9 cellular contexts compared by ENCODE assay signal in genomic region chr1:218585565-218586184, GRCh38.
DNase-seq lines count a peak whose midpoint lies in the region; ATAC-seq, FAIRE-seq and TF ChIP-seq lines count a peak whose summit lies in the region.
"Had no signal": no experiment of that assay in that cellular context is flagged by ENCODE, and none has a peak within 500 bp of the region (broad histone marks: within the 10 kb centered on the region; RNA-seq: fewer than 3 reads in every experiment).

No MANE protein-coding gene starts in this region.

- ATAC-seq in HepG2 (peak; percentile 47; the same call in 2 of the 3 replicates), GM21526 (IDR thresholded peaks at IDR 0.05; ENCODE audit: low FRiP score, unreplicated experiment) (no peak), HG03097 (IDR thresholded peaks at IDR 0.05; ENCODE audit: low FRiP score, unreplicated experiment) (no peak)
- ATAC-seq in activated CD4-positive, CD25-positive, alpha-beta regulatory T cell treated with anti-CD3 and anti-CD28 coated beads, Interleukin-2, amount 50 U/mL, for 24 hours, result no peak

- BruUV-seq in HepG2 (replicated peaks; lab: Mats Ljungman, UMichigan), result no TSS peak

- no peaks in the 10 kb centered on the region for H3K4me1 ChIP-seq in HepG2 (ENCODE audit: insufficient read depth, low read length)
- H3K4me1 ChIP-seq: prostate gland had no signal

- CTCF ChIA-PET in HepG2 (lab: Yijun Ruan, JAX; ENCODE audit: low intra/inter-chr PET ratio, low total read pairs), result no interaction called here

- H3K27me3 ChIP-seq in HepG2 (ENCODE audit: control insufficient read depth in 1 of 2, insufficient read depth in 2 of 2, low read length in 2 of 2), result no peaks in the 10 kb centered on the region

- H3K9me3 ChIP-seq in HepG2 (ENCODE audit: low read length), result no peaks in the 10 kb centered on the region
- H3K9me3 ChIP-seq: prostate gland had no signal

- no peaks in the 10 kb centered on the region for H4K20me1 ChIP-seq in HepG2 (ENCODE audit: insufficient read depth, low read length)

- no peak for FAIRE-seq in HepG2 (lab: Jason Lieb, UNC)

- H3K79me2 ChIP-seq in HepG2 (ENCODE audit: insufficient read depth, low read length), result no peaks in the 10 kb centered on the region

- H3K27ac ChIP-seq in HepG2 (ENCODE audit: extremely low read length, insufficient read depth, low read length), result no peak overlapping the region
- H3K27ac ChIP-seq: prostate gland had no signal

- no peak for TF ChIP-seq RAD21 in HepG2 (CRISPR knock-in tag; IDR thresholded peaks at IDR 0.05)

- no peak overlapping the region for H3K4me3 ChIP-seq in astrocyte of the spinal cord (ENCODE audit: low read depth, low read length)
- H3K4me3 ChIP-seq in HepG2 (replicated peaks in 1 of 3; ENCODE audit: insufficient read depth in 1 of 3, low read depth in 2 of 3, low read length in 3 of 3), result no peak overlapping the region
- H3K4me3 ChIP-seq: prostate gland had no signal

- intact Hi-C loops in HepG2 (cut with micrococcal nuclease; ENCODE audit: unreplicated experiment), result no loop called here

- DNase-seq in Caki2 (ENCODE audit: low read depth) (peak; percentile 76), HT1080 (ENCODE audit: low read depth) (peak; percentile 86), astrocyte of the spinal cord (ENCODE audit: low read depth, low spot score) (peak; percentile 91), HepG2 (ENCODE audit: low spot score) (no peak), DMS114 treated with DMSO at 0.1 percent for 48 hours (lab: John Stamatoyannopoulos, UW; ENCODE audit: unreplicated experiment) (no peak)

- in situ Hi-C loops in Caki2 (cut with HindIII; ENCODE audit: low pct_unique_long_range_greater_than_20kb, low sequenced_read_pairs), result no loop called here
- in situ Hi-C loops in astrocyte of the spinal cord (cut with HindIII; ENCODE audit: low sequenced_read_pairs), result no loop called here
- in situ Hi-C loops in HepG2 (cut with HindIII; ENCODE audit: extremely low pct_ligation_motif_present, low pct_unique_long_range_greater_than_20kb), result no loop called here

- POLR2A ChIA-PET in HepG2 (lab: Yijun Ruan, JAX), result no interaction called here

- 18% methylated on average over 4 of the region's 9 CpGs for WGBS in HepG2 (ENCODE audit: low lambda C conversion rate)

- H2AFZ ChIP-seq in HepG2 (ENCODE audit: low read length), result no peak overlapping the region

- H3K9ac ChIP-seq in HepG2 (ENCODE audit: insufficient read depth, low read depth, low read length), result no peak overlapping the region

- TF ChIP-seq POLR2A in HepG2 (IDR thresholded peaks at IDR 0.05; ENCODE audit: insufficient read depth in 1 of 2, low read depth in 2 of 2, low read length in 2 of 2), result no peak

- H3K4me2 ChIP-seq in HepG2 (ENCODE audit: low read depth, low read length), result no peak overlapping the region

- TF ChIP-seq CTCF in astrocyte of the spinal cord (IDR thresholded peaks at IDR 0.05; ENCODE audit: low read depth, low read length) (no peak), HepG2 (CRISPR knock-in tag; IDR thresholded peaks at IDR 0.05) (no peak)

- TF ChIP-seq EP300 in HepG2 (IDR thresholded peaks at IDR 0.05; ENCODE audit: low read depth in 2 of 2, low read length in 2 of 2), result no peak
- TF ChIP-seq EP300 in HepG2 (CRISPR knock-in tag; IDR thresholded peaks at IDR 0.05; ENCODE audit: borderline replicate concordance), result no peak

- H3K36me3 ChIP-seq in HepG2 (replicated peaks in 1 of 2; ENCODE audit: control insufficient read depth in 1 of 2, insufficient read depth in 2 of 2, low read length in 2 of 2), result no peaks in the 10 kb centered on the region
- H3K36me3 ChIP-seq: prostate gland had no signal

TF ChIP-seq in HepG2, 621 proteins besides CTCF, POLR2A, EP300 and RAD21:
- TF ChIP-seq FOXO4 (CRISPR knock-in tag; conservative IDR thresholded peaks at IDR 0.05) (no peak), FOSL2 (CRISPR knock-in tag; IDR thresholded peaks at IDR 0.05) (0 out of 2 replicates have a peak, but pooled peaks have one; percentile 13), ZNF562 (CRISPR knock-in tag; IDR thresholded peaks at IDR 0.05; ENCODE audit: borderline replicate concordance) (no peak), RAD51 (IDR thresholded peaks at IDR 0.05; ENCODE audit: borderline replicate concordance) (no peak), MAFK (conservative IDR thresholded peaks at IDR 0.05 in 1 of 2, IDR thresholded peaks at IDR 0.05 in 1 of 2; ENCODE audit: low read length in 2 of 2) (no peak), SP4 (CRISPR knock-in tag; IDR thresholded peaks at IDR 0.05) (no peak), ZSCAN25 (CRISPR knock-in tag; IDR thresholded peaks at IDR 0.05) (no peak), ZNF558 (CRISPR knock-in tag; IDR thresholded peaks at IDR 0.05; ENCODE audit: borderline replicate concordance) (no peak), ZNF431 (CRISPR knock-in tag; IDR thresholded peaks at IDR 0.05; ENCODE audit: borderline replicate concordance, low read depth) (no peak), CREB1 (IDR thresholded peaks at IDR 0.05) (peak; percentile 13; the same call in 1 of the 2 replicates), CREB1 (CRISPR knock-in tag; IDR thresholded peaks at IDR 0.05) (no peak), ISX (CRISPR knock-in tag; conservative IDR thresholded peaks at IDR 0.05) (no peak), ZNF446 (CRISPR knock-in tag; IDR thresholded peaks at IDR 0.05) (no peak)

Comparison
In these comparisons a context has a peak if more than half of its experiments do, and no peak if none do; other contexts are left out.
1. DNase-seq: peak in Caki2 (single experiment), HT1080 (single experiment) and astrocyte of the spinal cord (single experiment); none in HepG2 (single experiment) and DMS114 treated with DMSO at 0.1 percent for 48 hours (single experiment).